ENCODE assay signal across 23 cellular contexts in genomic region chr18:32422978-32423740, GRCh38. TPM values are rescaled to one million over a fixed set of nuclear protein-coding genes. Genes with fewer than 3 reads are reported as not detected.
"Had no signal": no experiment of that assay in that cellular context is flagged by ENCODE, and none has a peak within 500 bp of the region (broad histone marks: within the 10 kb centered on the region; RNA-seq: fewer than 3 reads in every experiment).

No MANE protein-coding gene starts in this region.

- H3K36me3 ChIP-seq: adrenal gland, left lung, neutrophil, stomach, suprapubic skin, tibial artery had no signal

- H3K27me3 Mint-ChIP-seq: activated CD8-positive, alpha-beta memory T cell treated with anti-CD3 and anti-CD28 coated beads, Interleukin-2, amount 10 ng/mL, durations not matched to agents 7 days and 5 days had no signal

- H3K9me3 ChIP-seq: adrenal gland, body of pancreas, left lung, neutrophil, stomach, suprapubic skin, tibial artery had no signal

- ATAC-seq: activated CD4-positive, alpha-beta T cell treated with anti-CD3 and anti-CD28 coated beads for 36 hours; activated CD8-positive, alpha-beta memory T cell treated with anti-CD3 and anti-CD28 coated beads, Interleukin-2, amount 10 ng/mL, durations not matched to agents 7 days and 5 days; activated CD8-positive, alpha-beta T cell treated with anti-CD3 and anti-CD28 coated beads, Interleukin-2, amount 10 ng/mL, durations not matched to agents 7 days and 5 days; activated naive CD4-positive, alpha-beta T cell treated with anti-CD3 and anti-CD28 coated beads, Interleukin-2, amount 50 U/mL, for 72 hours; body of pancreas; esophagus mucosa; left lung; stimulated activated naive B cell treated with anti-CD40 and anti-IgM and Interleukin-4, amounts not matched to agents 10 μg/mL and 1 μg/mL and 100 μg/mL, for 72 hours had no signal

- DNase-seq: activated CD4-positive, alpha-beta T cell treated with anti-CD3 and anti-CD28 coated beads for 36 hours; activated CD4-positive, CD25-positive, alpha-beta regulatory T cell; activated CD8-positive, alpha-beta memory T cell treated with anti-CD3 and anti-CD28 coated beads, Interleukin-2, amount 10 ng/mL, durations not matched to agents 7 days and 5 days; activated CD8-positive, alpha-beta T cell treated with anti-CD3 and anti-CD28 coated beads, Interleukin-2, amount 10 ng/mL, durations not matched to agents 7 days and 5 days; activated T-cell treated with anti-CD3 and anti-CD28 coated beads, Interleukin-2, amount 50 U/mL, for 48 hours; adrenal gland; aorta; body of pancreas; cortex of kidney; foreskin fibroblast; kidney glomerular epithelial cell; left lung; stimulated activated CD4-positive, alpha-beta T cell treated with anti-CD3 and anti-CD28 coated beads, Interleukin-1b, Interleukin-23, amount 100 ng/mL, for 48 hours; stimulated activated naive B cell treated with anti-CD40 and anti-IgM and Interleukin-4, amounts not matched to agents 10 μg/mL and 1 μg/mL and 100 μg/mL, for 72 hours; stomach; tibial artery had no signal

- H3K4me2 ChIP-seq: smooth muscle cell had no signal

- H3K27me3 ChIP-seq: adrenal gland, body of pancreas, left lung, neutrophil, stomach, suprapubic skin, tibial artery had no signal

- H3K9me3 Mint-ChIP-seq: activated naive CD4-positive, alpha-beta T cell treated with anti-CD3 and anti-CD28 coated beads, Interleukin-2, amount 50 U/mL, for 72 hours; activated T-helper 2 cell treated with anti-CD3 and anti-CD28 coated beads, Interferon-gamma antibody, Interleukin-2, Interleukin-4, amounts not matched to agents 10 μg/mL and 5 μg/mL and 100 μg/mL, durations not matched to agents 14 hours and 24 hours and 36 hours; nephron; stimulated activated naive B cell treated with anti-CD40 and anti-IgM and Interleukin-4, amounts not matched to agents 10 μg/mL and 1 μg/mL and 100 μg/mL, for 72 hours had no signal

- H3K27ac Mint-ChIP-seq: activated CD4-positive, alpha-beta T cell treated with anti-CD3 and anti-CD28 coated beads for 36 hours; activated CD8-positive, alpha-beta memory T cell treated with anti-CD3 and anti-CD28 coated beads, Interleukin-2, amount 10 ng/mL, durations not matched to agents 7 days and 5 days; activated CD8-positive, alpha-beta T cell treated with anti-CD3 and anti-CD28 coated beads, Interleukin-2, amount 10 ng/mL, durations not matched to agents 7 days and 5 days; activated naive CD4-positive, alpha-beta T cell treated with anti-CD3 and anti-CD28 coated beads, Interleukin-2, amount 50 U/mL, for 72 hours; activated T-helper 2 cell treated with anti-CD3 and anti-CD28 coated beads, Interferon-gamma antibody, Interleukin-2, Interleukin-4, amounts not matched to agents 10 μg/mL and 5 μg/mL and 100 μg/mL, durations not matched to agents 14 hours and 24 hours and 36 hours; stimulated activated naive B cell treated with anti-CD40 and anti-IgM and Interleukin-4, amounts not matched to agents 10 μg/mL and 1 μg/mL and 100 μg/mL, for 72 hours had no signal

- H3K36me3 Mint-ChIP-seq: activated CD8-positive, alpha-beta memory T cell treated with anti-CD3 and anti-CD28 coated beads, Interleukin-2, amount 10 ng/mL, durations not matched to agents 7 days and 5 days; activated naive CD4-positive, alpha-beta T cell treated with anti-CD3 and anti-CD28 coated beads, Interleukin-2, amount 50 U/mL, for 72 hours; stimulated activated naive B cell treated with anti-CD40 and anti-IgM and Interleukin-4, amounts not matched to agents 10 μg/mL and 1 μg/mL and 100 μg/mL, for 72 hours had no signal

- H3K4me3 ChIP-seq: adrenal gland, body of pancreas, left lung, smooth muscle cell, stomach, suprapubic skin, tibial artery had no signal

- H3K4me3 Mint-ChIP-seq: activated CD4-positive, alpha-beta T cell treated with anti-CD3 and anti-CD28 coated beads for 36 hours; activated CD8-positive, alpha-beta memory T cell treated with anti-CD3 and anti-CD28 coated beads, Interleukin-2, amount 10 ng/mL, durations not matched to agents 7 days and 5 days; activated CD8-positive, alpha-beta T cell treated with anti-CD3 and anti-CD28 coated beads, Interleukin-2, amount 10 ng/mL, durations not matched to agents 7 days and 5 days; nephron; stimulated activated naive B cell treated with anti-CD40 and anti-IgM and Interleukin-4, amounts not matched to agents 10 μg/mL and 1 μg/mL and 100 μg/mL, for 72 hours had no signal

- H3K4me1 Mint-ChIP-seq: activated CD4-positive, alpha-beta T cell treated with anti-CD3 and anti-CD28 coated beads for 36 hours; activated CD8-positive, alpha-beta memory T cell treated with anti-CD3 and anti-CD28 coated beads, Interleukin-2, amount 10 ng/mL, durations not matched to agents 7 days and 5 days; stimulated activated naive B cell treated with anti-CD40 and anti-IgM and Interleukin-4, amounts not matched to agents 10 μg/mL and 1 μg/mL and 100 μg/mL, for 72 hours had no signal

- H3K27ac ChIP-seq: adrenal gland, body of pancreas, left lung, neutrophil, stomach, suprapubic skin had no signal

RNA-seq across cellular contexts. Expression of gene GAREM1, which starts 47.5 kb away (rescaled TPM):
- total RNA-seq: activated CD4-positive, alpha-beta T cell treated with anti-CD3 and anti-CD28 coated beads for 36 hours; activated CD8-positive, alpha-beta memory T cell treated with anti-CD3 and anti-CD28 coated beads, Interleukin-2, amount 10 ng/mL, durations not matched to agents 7 days and 5 days; activated CD8-positive, alpha-beta T cell treated with anti-CD3 and anti-CD28 coated beads, Interleukin-2, amount 10 ng/mL, durations not matched to agents 7 days and 5 days; activated naive CD4-positive, alpha-beta T cell treated with anti-CD3 and anti-CD28 coated beads, Interleukin-2, amount 50 U/mL, for 72 hours; activated T-helper 2 cell treated with anti-CD3 and anti-CD28 coated beads, Interferon-gamma antibody, Interleukin-2, Interleukin-4, amounts not matched to agents 10 μg/mL and 5 μg/mL and 100 μg/mL, durations not matched to agents 14 hours and 24 hours and 36 hours had no signal
